In genomic region chr18:49590608-49591007, GRCh38 we compare ENCODE assay signal across 16 cellular contexts. TPM values are rescaled to one million over a fixed set of nuclear protein-coding genes. Genes with fewer than 3 reads are reported as not detected.
"Had no signal": no experiment of that assay in that cellular context is flagged by ENCODE, and none has a peak within 500 bp of the region (broad histone marks: within the 10 kb centered on the region; RNA-seq: fewer than 3 reads in every experiment).

No MANE protein-coding gene starts in this region.

- H3K9me3 ChIP-seq: heart right ventricle, lower lobe of right lung, ovary had no signal

- H3K36me3 ChIP-seq: brain microvascular endothelial cell, heart right ventricle, lower lobe of right lung, ovary had no signal

- H3K27ac ChIP-seq: brain microvascular endothelial cell, coronary artery, heart right ventricle, lower lobe of right lung, ovary, SK-N-MC had no signal

- DNase-seq: activated CD4-positive, alpha-beta T cell treated with anti-CD3 and anti-CD28 coated beads for 48 hours; activated CD4-positive, CD25-positive, alpha-beta regulatory T cell; activated CD8-positive, alpha-beta T cell treated with anti-CD3 and anti-CD28 coated beads for 36 hours; activated naive CD4-positive, alpha-beta T cell treated with anti-CD3 and anti-CD28 coated beads for 36 hours; activated T-cell treated with anti-CD3 and anti-CD28 coated beads, Interleukin-2, amount 50 U/mL, for 4 hours; aorta; brain microvascular endothelial cell; heart right ventricle; left cardiac atrium; lower lobe of right lung; midbrain; naive thymus-derived CD4-positive, alpha-beta T cell; ovary; stimulated activated naive B cell treated with anti-CD40 and anti-IgM and Interleukin-4, amounts not matched to agents 10 μg/mL and 1 μg/mL and 100 μg/mL, for 72 hours had no signal

- H3K4me1 ChIP-seq: heart right ventricle, lower lobe of right lung had no signal

- H3K4me3 ChIP-seq: coronary artery, heart right ventricle, lower lobe of right lung, ovary, SK-N-MC had no signal

- H3K27me3 ChIP-seq: brain microvascular endothelial cell, ovary had no signal

RNA-seq across cellular contexts. Expression of gene LIPG, which starts 28.8 kb away (rescaled TPM):
- total RNA-seq: naive thymus-derived CD4-positive, alpha-beta T cell had no signal
